In genomic region chr18:12883003-12883683, GRCh38 we compare ENCODE assay signal across 8 cellular contexts. TPM values are rescaled to one million over a fixed set of nuclear protein-coding genes. Genes with fewer than 3 reads are reported as not detected.
DNase-seq lines count a peak whose midpoint lies in the region; ATAC-seq, FAIRE-seq and TF ChIP-seq lines count a peak whose summit lies in the region.

No MANE protein-coding gene starts in this region.

- 1% methylated on average over 19 of the region's 53 CpGs for WGBS in HepG2 (ENCODE audit: low lambda C conversion rate)
- under 1% methylated on average over 44 of the region's 53 CpGs for WGBS in suprapubic skin

- peak overlapping the region; percentile 79 to 83 for H3K4me3 ChIP-seq in cardiac fibroblast (replicated peaks in 1 of 2; ENCODE audit: low read depth in 2 of 2, low read length in 2 of 2)
- H3K4me3 ChIP-seq in HepG2 (replicated peaks in 1 of 3; ENCODE audit: insufficient read depth in 1 of 3, low read depth in 2 of 3, low read length in 3 of 3) = peak overlapping the region; percentile 72 to 94 (median 83)
- peak overlapping the region; percentile 96 for H3K4me3 ChIP-seq in suprapubic skin

- no peak; the same call in 1 of the 2 replicates for TF ChIP-seq POLR2A in GM12891 (IDR thresholded peaks at IDR 0.05; ENCODE audit: low read depth, low read length)
- TF ChIP-seq POLR2A in HepG2 (IDR thresholded peaks at IDR 0.05; ENCODE audit: insufficient read depth in 1 of 2, low read depth in 2 of 2, low read length in 2 of 2) = no peak
- no peak for TF ChIP-seq POLR2A in suprapubic skin (IDR thresholded peaks at IDR 0.05)

- H3K27ac ChIP-seq in HepG2 (ENCODE audit: extremely low read length, insufficient read depth, low read length) (peak overlapping the region; percentile 99), suprapubic skin (peak overlapping the region; percentile 100)

- peak; percentile 47; the same call in 1 of the 2 replicates for TF ChIP-seq RAD21 in HepG2 (CRISPR knock-in tag; IDR thresholded peaks at IDR 0.05)

- H3K4me1 ChIP-seq in HepG2 (ENCODE audit: insufficient read depth, low read length) (peaks cover 62% of the 10 kb centered on the region), suprapubic skin (peaks cover 41% of the 10 kb centered on the region)

- H3K36me3 Mint-ChIP-seq in HFFc6 (ENCODE audit: low read depth) = no peaks in the 10 kb centered on the region

- peak overlapping the region; percentile 81 for H3K4me2 ChIP-seq in HepG2 (ENCODE audit: low read depth, low read length)

- CTCF ChIA-PET in HepG2 (lab: Yijun Ruan, JAX; ENCODE audit: low intra/inter-chr PET ratio, low total read pairs) = no interaction called here

- H4K20me1 ChIP-seq in HepG2 (ENCODE audit: insufficient read depth, low read length) = no peaks in the 10 kb centered on the region

- in situ Hi-C loops in HepG2 (cut with HindIII; ENCODE audit: extremely low pct_ligation_motif_present, low pct_unique_long_range_greater_than_20kb) = no loop called here

- POLR2A ChIA-PET in HepG2 (lab: Yijun Ruan, JAX) = interaction anchor here (0.6 to 2.2 kb wide), 45 partner anchors 8 to 604 kb away, joined by 3 to 33 read pairs (median 4); partner anchors contain the start of genes AFG3L2, CEP192, CEP76 and PSMG2

- TF ChIP-seq EP300 in HepG2 (IDR thresholded peaks at IDR 0.05; ENCODE audit: low read depth in 2 of 2, low read length in 2 of 2) (no peak), HepG2 (CRISPR knock-in tag; IDR thresholded peaks at IDR 0.05; ENCODE audit: borderline replicate concordance) (no peak), suprapubic skin (IDR thresholded peaks at IDR 0.05) (no peak)

- no peaks in the 10 kb centered on the region for H3K9me3 ChIP-seq in HepG2 (ENCODE audit: low read length)
- H3K9me3 ChIP-seq in suprapubic skin = no peaks in the 10 kb centered on the region

- no TSS peak for BruUV-seq in HepG2 (replicated peaks; lab: Mats Ljungman, UMichigan)

- H3K27me3 Mint-ChIP-seq in HFFc6 (ENCODE audit: insufficient read depth) = no peaks in the 10 kb centered on the region; the same call in 1 of the 2 replicates

- peak overlapping the region; percentile 81 for H3K27ac Mint-ChIP-seq in HFFc6

- no peaks in the 10 kb centered on the region for H3K9me3 Mint-ChIP-seq in HFFc6

- H3K36me3 ChIP-seq in HepG2 (replicated peaks in 1 of 2; ENCODE audit: control insufficient read depth in 1 of 2, insufficient read depth in 2 of 2, low read length in 2 of 2) (no peaks in the 10 kb centered on the region; a peak in 1 of 5 replicates), suprapubic skin (no peaks in the 10 kb centered on the region)

- H3K27me3 ChIP-seq in HepG2 (ENCODE audit: control insufficient read depth in 1 of 2, insufficient read depth in 2 of 2, low read length in 2 of 2) (no peaks in the 10 kb centered on the region; a peak in 1 of 5 replicates), suprapubic skin (no peaks in the 10 kb centered on the region)

- ATAC-seq in HepG2 = peak; percentile 59

- peak overlapping the region; percentile 85 for H3K4me3 Mint-ChIP-seq in HFFc6

- H3K4me1 Mint-ChIP-seq in HFFc6 (ENCODE audit: low read depth) = peaks cover 40% of the 10 kb centered on the region

- DNase-seq in GM12891 (ENCODE audit: insufficient read length, low spot score) (no peak), HFFc6 (no peak), OCI-M1 (lab: John Stamatoyannopoulos, UW) (peak; percentile 70), cardiac fibroblast (ENCODE audit: low read depth in 2 of 2) (no peak), HepG2 (ENCODE audit: low spot score) (no peak), suprapubic skin (ENCODE audit: low spot score in 2 of 2) (no peak), RCC 7860 (ENCODE audit: low spot score) (no peak), GDM1 (lab: John Stamatoyannopoulos, UW) (no peak)

- H2AFZ ChIP-seq in HepG2 (ENCODE audit: low read length) = no peak overlapping the region

- H3K79me2 ChIP-seq in HepG2 (ENCODE audit: insufficient read depth, low read length) = peaks cover 51% of the 10 kb centered on the region

- peak overlapping the region; percentile 96 for H3K9ac ChIP-seq in HepG2 (ENCODE audit: insufficient read depth, low read depth, low read length)

- TF ChIP-seq CTCF in HFFc6 (IDR thresholded peaks at IDR 0.05) (no peak), cardiac fibroblast (IDR thresholded peaks at IDR 0.05; ENCODE audit: low read depth, low read length) (no peak), HepG2 (CRISPR knock-in tag; IDR thresholded peaks at IDR 0.05) (no peak), suprapubic skin (IDR thresholded peaks at IDR 0.05) (no peak)

- intact Hi-C loops in HepG2 (cut with micrococcal nuclease; ENCODE audit: unreplicated experiment) = no loop called here

- peak; percentile 50 for FAIRE-seq in GM12891 (lab: Jason Lieb, UNC)
- no peak for FAIRE-seq in HepG2 (lab: Jason Lieb, UNC)
- FAIRE-seq in RCC 7860 (lab: Jason Lieb, UNC) = no peak

TF ChIP-seq in GM12891, 5 proteins besides CTCF, POLR2A, EP300 and RAD21:
- TF ChIP-seq PAX5 (IDR thresholded peaks at IDR 0.05; ENCODE audit: insufficient read depth, low read length, severe bottlenecking) (no peak), POLR2AphosphoS5 (IDR thresholded peaks at IDR 0.05; ENCODE audit: low read depth, low read length) (no peak), TAF1 (IDR thresholded peaks at IDR 0.05; ENCODE audit: low read depth, low read length) (no peak), POU2F2 (IDR thresholded peaks at IDR 0.05; ENCODE audit: low read depth, low read length) (no peak), SPI1 (IDR thresholded peaks at IDR 0.05; ENCODE audit: low read depth, low read length) (no peak)

TF ChIP-seq in HepG2, 621 proteins besides CTCF, POLR2A, EP300 and RAD21 (continues in another document):
- TF ChIP-seq NRL (CRISPR knock-in tag; IDR thresholded peaks at IDR 0.05; ENCODE audit: borderline replicate concordance) (no peak), ZSCAN31 (CRISPR knock-in tag; IDR thresholded peaks at IDR 0.05; ENCODE audit: low read depth) (no peak), TBX2 (CRISPR knock-in tag; IDR thresholded peaks at IDR 0.05; ENCODE audit: borderline replicate concordance) (no peak), ZBTB1 (CRISPR knock-in tag; IDR thresholded peaks at IDR 0.05; ENCODE audit: borderline replicate concordance) (no peak), ZFAT (CRISPR knock-in tag; conservative IDR thresholded peaks at IDR 0.05) (no peak), ZBTB46 (CRISPR knock-in tag; IDR thresholded peaks at IDR 0.05; ENCODE audit: borderline replicate concordance) (no peak), ZNF768 (CRISPR knock-in tag; IDR thresholded peaks at IDR 0.05) (peak; percentile 6; the same call in 1 of the 2 replicates), ZNF232 (CRISPR knock-in tag; IDR thresholded peaks at IDR 0.05; ENCODE audit: borderline replicate concordance) (0 out of 2 replicates have a peak, but pooled peaks have one; percentile 19), ZNF432 (CRISPR knock-in tag; IDR thresholded peaks at IDR 0.05; ENCODE audit: borderline replicate concordance) (no peak)
- TF ChIP-seq, protein P1, sequence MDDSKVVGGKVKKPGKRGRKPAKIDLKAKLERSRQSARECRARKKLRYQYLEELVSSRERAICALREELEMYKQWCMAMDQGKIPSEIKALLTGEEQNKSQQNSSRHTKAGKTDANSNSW (CRISPR knock-in tag; IDR thresholded peaks at IDR 0.05; ENCODE audit: borderline replicate concordance) = no peak

RNA-seq across cellular contexts. Expression of gene PTPN2, which starts 0.9 kb away (rescaled TPM):
- polyA plus RNA-seq in GM12891 (2012; ENCODE audit: low read depth, missing spikeins) = 28.7 TPM
- 10 to 100 TPM; 21.1 to 24.4 (median 23.2) TPM for total RNA-seq in HFFc6 (2021; fragmentation: NEBNext Ultra II Directional; extraction: Animal tissue kit (Norgen Biotek cat#: 25700))
- total RNA-seq in HepG2 (2016; rRNA removed; fragmentation: Illumina TruSeq; extraction: Trizol) (41.5 and 50.4 TPM in 2 replicates), suprapubic skin (10 to 100 TPM; 36.9 to 49.2 (median 38.7) TPM)
- total RNA-seq in HepG2 (2016; cell fraction: cytosol; rRNA removed; fragmentation: Illumina TruSeq; extraction: Trizol; ENCODE audit: low read depth) = 49.3 and 52.6 TPM in 2 replicates
- total RNA-seq in HepG2 (2016; cell fraction: insoluble cytoplasmic fraction; rRNA removed; fragmentation: Illumina TruSeq; extraction: Trizol) = 38.4 and 56.0 TPM in 2 replicates
- total RNA-seq in HepG2 (2016; cell fraction: membrane; rRNA removed; fragmentation: Illumina TruSeq; extraction: Trizol) = 51.7 and 54.4 TPM in 2 replicates
- 26.0 and 29.7 TPM in 2 replicates for total RNA-seq in HepG2 (2016; cell fraction: nucleus; rRNA removed; fragmentation: Illumina TruSeq; extraction: Trizol)
- polyA plus RNA-seq in HepG2 (2011; rRNA removed) = 19.0 and 24.9 TPM in 2 replicates
- 10.2 and 14.5 TPM in 2 replicates for polyA plus RNA-seq in HepG2 (2011; cell fraction: cytosol; rRNA removed)
- polyA plus RNA-seq in HepG2 (2011; cell fraction: nucleus; rRNA removed) = 11.5 and 12.9 TPM in 2 replicates
- 22.1 and 25.7 TPM in 2 replicates for polyA plus RNA-seq in HepG2 (2012)
- 32.5 and 35.5 TPM in 2 replicates for polyA plus RNA-seq in HepG2 (2016; cell fraction: cytosol; fragmentation: Illumina TruSeq; extraction: Trizol; ENCODE audit: low read depth)
- 63.2 and 65.8 TPM in 2 replicates for polyA plus RNA-seq in HepG2 (2016; cell fraction: insoluble cytoplasmic fraction; fragmentation: Illumina TruSeq; extraction: Trizol; ENCODE audit: low read depth)
- polyA plus RNA-seq in HepG2 (2016; cell fraction: membrane; fragmentation: Illumina TruSeq; extraction: Trizol; ENCODE audit: low read depth) = 42.7 and 43.8 TPM in 2 replicates
- polyA plus RNA-seq in HepG2 (2016; cell fraction: nucleus; fragmentation: Illumina TruSeq; extraction: Trizol; ENCODE audit: insufficient read depth, low read depth) = 42.7 and 47.1 TPM in 2 replicates
- polyA minus RNA-seq in HepG2 (2011; rRNA and poly(A)+ RNA removed; ENCODE audit: low replicate concordance) = 15.3 and 15.9 TPM in 2 replicates
- polyA minus RNA-seq in HepG2 (2011; cell fraction: cytosol; rRNA and poly(A)+ RNA removed) = 19.2 and 19.3 TPM in 2 replicates
- polyA minus RNA-seq in HepG2 (2011; cell fraction: nucleus; rRNA and poly(A)+ RNA removed) = 31.0 and 33.9 TPM in 2 replicates
